Comparison of ENCODE assay signal across 1 cellular context in genomic region chr1:173869108-173869359, GRCh38.
TF ChIP-seq lines count a peak whose summit lies in the region.

No MANE protein-coding gene starts in this region.

TF ChIP-seq in GM12878, 131 proteins besides CTCF, POLR2A, EP300 and RAD21:
- TF ChIP-seq YY1 (IDR thresholded peaks at IDR 0.05; ENCODE audit: low read depth, low read length) (no peak), GABPA (IDR thresholded peaks at IDR 0.05; ENCODE audit: low read depth) (no peak), NR2C1 (IDR thresholded peaks at IDR 0.05) (no peak)
